30 cellular contexts compared by ENCODE assay signal in genomic region chr16:35711435-35711834, GRCh38.
"Had no signal": no experiment of that assay in that cellular context is flagged by ENCODE, and none has a peak within 500 bp of the region (broad histone marks: within the 10 kb centered on the region; RNA-seq: fewer than 3 reads in every experiment).

No MANE protein-coding gene starts in this region.

- H3K27me3 ChIP-seq: brain microvascular endothelial cell, foreskin keratinocyte, gastroesophageal sphincter had no signal

- H3K4me1 ChIP-seq: foreskin keratinocyte, gastroesophageal sphincter had no signal

- DNase-seq: activated B cell treated with CpG ODN at 0.5 μM for 24 hours; activated CD4-positive, alpha-beta T cell treated with anti-CD3 and anti-CD28 coated beads for 48 hours; activated CD4-positive, alpha-beta T cell treated with anti-CD3 and anti-CD28 coated beads, Interleukin-2, amount 50 U/mL, for 1 hour; activated CD4-positive, alpha-beta T cell treated with anti-CD3 and anti-CD28 coated beads, Interleukin-2, amount 50 U/mL, for 48 hours; activated CD8-positive, alpha-beta memory T cell treated with anti-CD3 and anti-CD28 coated beads, Interleukin-2, amount 50 U/mL, for 4 hours; activated CD8-positive, alpha-beta T cell treated with anti-CD3 and anti-CD28 coated beads for 36 hours; activated effector memory CD4-positive, alpha-beta T cell treated with Interleukin-2 at 50 U/mL for 16 hours; activated gamma-delta T cell treated with Interleukin-2 at 50 U/mL for 16 hours; activated naive CD4-positive, alpha-beta T cell treated with anti-CD3 and anti-CD28 coated beads, Interleukin-2, amount 50 U/mL, for 16 hours; activated naive CD4-positive, alpha-beta T cell treated with Interleukin-2 at 50 U/mL for 16 hours; activated T-cell treated with anti-CD3 and anti-CD28 coated beads for 4 hours; activated T-cell treated with anti-CD3 and anti-CD28 coated beads, Interleukin-2, amount 50 U/mL, for 24 hours; amniotic stem cell; anterior cingulate cortex; brain microvascular endothelial cell; caudate nucleus; cortex of kidney; dermis blood vessel endothelial cell; effector CD4-positive, alpha-beta T cell; effector memory CD8-positive, alpha-beta T cell; erythroblast; foreskin keratinocyte; T-helper 1 cell; T-helper 17 cell; T1000; WERI-Rb-1 had no signal

- H3K27ac ChIP-seq: brain microvascular endothelial cell, esophagus muscularis mucosa, foreskin keratinocyte, gastroesophageal sphincter, WERI-Rb-1 had no signal

- H3K36me3 ChIP-seq: brain microvascular endothelial cell, esophagus muscularis mucosa, gastroesophageal sphincter, WERI-Rb-1 had no signal

- H3K4me3 ChIP-seq: esophagus muscularis mucosa, gastroesophageal sphincter had no signal

- ATAC-seq: activated CD4-positive, CD25-positive, alpha-beta regulatory T cell treated with anti-CD3 and anti-CD28 coated beads, Interleukin-2, amount 50 U/mL, for 24 hours; activated CD8-positive, alpha-beta T cell treated with anti-CD3 and anti-CD28 coated beads for 36 hours; activated T-helper 17 cell treated with anti-CD3 and anti-CD28 coated beads, Interleukin-2, amount 50 U/mL, for 72 hours; effector memory CD8-positive, alpha-beta T cell; foreskin keratinocyte; gastroesophageal sphincter; T-helper 17 cell had no signal
